ENCODE assay signal across 15 cellular contexts in the genomic region with DNA sequence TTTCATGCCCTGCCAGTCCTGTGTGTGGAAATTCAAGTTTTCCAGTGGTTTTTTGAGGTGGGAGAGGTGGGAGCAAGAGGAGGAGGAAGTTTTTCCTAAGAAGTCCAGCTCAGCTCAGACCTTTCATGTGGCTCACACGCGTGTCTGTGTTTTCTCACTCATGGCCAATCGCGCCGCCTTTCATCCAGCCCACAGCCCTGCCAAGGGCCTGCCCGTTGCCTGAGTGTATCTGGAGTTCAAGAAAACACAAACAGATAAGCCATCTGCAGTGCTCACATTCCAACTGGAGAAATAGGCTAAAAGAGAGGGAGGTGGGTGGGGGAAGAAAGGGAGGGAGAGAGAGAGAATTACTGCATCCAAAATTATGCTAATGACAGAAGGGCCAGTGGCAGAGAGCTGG. TPM values are rescaled to one million over a fixed set of nuclear protein-coding genes. Genes with fewer than 3 reads are reported as not detected.
DNase-seq lines count a peak whose midpoint lies in the region; ATAC-seq and TF ChIP-seq lines count a peak whose summit lies in the region.
"Had no signal": no experiment of that assay in that cellular context is flagged by ENCODE, and none has a peak within 500 bp of the region (broad histone marks: within the 10 kb centered on the region; RNA-seq: fewer than 3 reads in every experiment).

No MANE protein-coding gene starts in this region.

- no peak for TF ChIP-seq EP300 in esophagus muscularis mucosa (IDR thresholded peaks at IDR 0.05)

- H3K9ac ChIP-seq in liver (ENCODE audit: low read depth in 1 of 2, low read length in 2 of 2): no peak overlapping the region

- H3K36me3 ChIP-seq in esophagus muscularis mucosa (no peaks in the 10 kb centered on the region), liver (ENCODE audit: control insufficient read depth in 4 of 4, insufficient read depth in 3 of 4, low read depth in 1 of 4, low read length in 3 of 4) (no peaks in the 10 kb centered on the region)
- H3K36me3 ChIP-seq: HAP-1 had no signal

- H3K27ac ChIP-seq in esophagus muscularis mucosa (replicated peaks in 1 of 4) (no peak overlapping the region), liver (ENCODE audit: low read depth in 1 of 2, low read length in 2 of 2) (peak overlapping the region; percentile 28 to 74)

- WGBS in esophagus muscularis mucosa: 60% methylated on average over 6 of the region's 6 CpGs
- 30% methylated on average over 6 of the region's 6 CpGs for WGBS in liver

- H3K27me3 ChIP-seq in esophagus muscularis mucosa (peaks cover 0 to 50% (median 5%) of the 10 kb centered on the region in 4 donors), liver (ENCODE audit: control insufficient read depth in 4 of 4, insufficient read depth in 4 of 4, low read length in 3 of 4) (no peaks in the 10 kb centered on the region)

- H3K9me3 ChIP-seq in esophagus muscularis mucosa (no peaks in the 10 kb centered on the region), liver (ENCODE audit: control insufficient read depth in 4 of 4, low read length in 3 of 4) (no peaks in the 10 kb centered on the region)
- H3K9me3 ChIP-seq: HAP-1 had no signal

- TF ChIP-seq RAD21 in liver (IDR thresholded peaks at IDR 0.05): no peak

- H3K4me1 ChIP-seq in esophagus muscularis mucosa: peaks cover 0 to 1% (median under 1%) of the 10 kb centered on the region in 4 donors
- peaks cover 16 to 45% (median 30%) of the 10 kb centered on the region in 4 donors for H3K4me1 ChIP-seq in liver (ENCODE audit: control insufficient read depth in 4 of 4, insufficient read depth in 4 of 4, low read length in 3 of 4)
- H3K4me1 ChIP-seq: HAP-1 had no signal

- no peak for ATAC-seq in HG03469 (IDR thresholded peaks at IDR 0.05; ENCODE audit: unreplicated experiment)
- ATAC-seq in HG02840 (IDR thresholded peaks at IDR 0.05; ENCODE audit: low FRiP score, unreplicated experiment): no peak

- intact Hi-C loops in esophagus muscularis mucosa (cut with DNase I): no loop called here

- DNase-seq in esophagus muscularis mucosa (ENCODE audit: extremely low spot score): peak; percentile 84
- peak; percentile 72 for DNase-seq in islet precursor cell
- DNase-seq in NCI-H2081 treated with DMSO at 0.1 percent for 48 hours (lab: John Stamatoyannopoulos, UW): no peak
- DNase-seq: C1 segment of cervical spinal cord; Calu3; CD4-positive, alpha-beta memory T cell; COR-L47; DMS53; DND-41; GOT3; HFFc6 had no signal

- H3K4me3 ChIP-seq in esophagus muscularis mucosa (no peak overlapping the region), liver (ENCODE audit: low read depth in 1 of 3, low read length in 3 of 3) (no peak overlapping the region)
- H3K4me3 ChIP-seq: HAP-1 had no signal

- TF ChIP-seq CTCF in esophagus muscularis mucosa (IDR thresholded peaks at IDR 0.05) (no peak), liver (IDR thresholded peaks at IDR 0.05; ENCODE audit: low read depth, low read length, missing input control) (no peak)

- no peak for TF ChIP-seq POLR2A in esophagus muscularis mucosa (IDR thresholded peaks at IDR 0.05; ENCODE audit: low read depth)

TF ChIP-seq in liver, 16 proteins besides CTCF, POLR2A, EP300 and RAD21:
- TF ChIP-seq RXRA (IDR thresholded peaks at IDR 0.05) (peak; percentile 46 to 48), HNF4A (conservative IDR thresholded peaks at IDR 0.05) (peak in 1 of 2 donors; percentile 10), NR2F2 (IDR thresholded peaks at IDR 0.05) (no peak)

RNA-seq across cellular contexts. Expression of a gene that starts 12.6 kb away (rescaled TPM):
- total RNA-seq in esophagus muscularis mucosa (10 to 100 TPM; 54.7 to 68.1 (median 63.1) TPM), liver (100 to 1,000 TPM in 1 of 2 donors, 10 to 100 TPM in 1; 79.7 to 261 TPM)
- polyA plus RNA-seq in liver: 100 to 1,000 TPM; 213 to 478 TPM

RNA-seq across cellular contexts. Expression of a gene that starts 53.0 kb away (rescaled TPM):
- total RNA-seq in esophagus muscularis mucosa (10 to 100 TPM; 19.8 to 34.9 (median 27.9) TPM), liver (10 to 100 TPM; 14.7 to 15.7 TPM)
- polyA plus RNA-seq in liver: 10 to 100 TPM in 1 of 2 donors, 1 to 10 TPM in 1; 9.5 to 16.6 TPM

Comparison
In these comparisons a context has a peak if more than half of its experiments do, and no peak if none do; other contexts are left out.
1. H3K27ac ChIP-seq: peak in liver (2 of 2); none in esophagus muscularis mucosa (0 of 4).